ENCODE assay signal across 16 cellular contexts in the genomic region with DNA sequence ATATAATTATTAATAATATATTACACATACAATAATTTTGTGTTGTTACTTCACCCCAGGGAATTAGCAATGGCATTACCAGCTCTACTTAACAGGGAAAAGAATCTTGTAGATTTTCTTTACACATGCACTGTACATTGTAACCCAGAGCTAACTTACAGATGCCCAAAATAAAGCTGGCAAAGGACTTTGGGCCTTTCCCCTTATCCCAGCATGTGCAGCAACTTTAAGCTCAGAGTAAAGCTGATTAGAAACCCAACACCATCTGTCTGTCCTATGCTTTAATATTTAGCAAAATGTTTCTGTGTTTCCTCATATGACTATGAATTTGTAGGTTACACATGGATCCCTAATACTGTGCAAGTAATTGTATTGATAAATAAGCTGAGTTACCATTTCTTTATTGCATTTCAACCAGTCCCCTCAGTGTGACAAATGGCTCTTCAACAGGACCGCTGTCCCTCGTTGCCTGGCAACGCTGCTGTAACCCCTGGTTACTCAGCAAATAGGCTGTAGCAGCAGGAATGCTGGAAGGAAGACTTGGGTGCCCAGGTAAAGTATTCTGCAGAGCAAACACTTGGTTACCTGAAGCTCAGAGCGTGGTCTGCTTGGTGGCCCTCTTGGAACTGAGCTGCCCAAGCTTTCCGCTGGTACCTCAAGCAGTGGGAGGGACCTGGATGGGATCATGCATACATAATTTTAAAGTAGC. TPM values are rescaled to one million over a fixed set of nuclear protein-coding genes. Genes with fewer than 3 reads are reported as not detected.
DNase-seq lines count a peak whose midpoint lies in the region; ATAC-seq lines count a peak whose summit lies in the region.
"Had no signal": no experiment of that assay in that cellular context is flagged by ENCODE, and none has a peak within 500 bp of the region (broad histone marks: within the 10 kb centered on the region; RNA-seq: fewer than 3 reads in every experiment).

USH2A (minus strand) TSS at position 628 of the 709 bp plus-strand sequence. CDS start 1,112 bp downstream, outside the sequence.

- no peaks in the 10 kb centered on the region for H3K36me3 ChIP-seq in neuron (ENCODE audit: insufficient read depth, low read length)
- H3K36me3 ChIP-seq: BLaER1 treated with 17β-estradiol and CSF1 and Interleukin-3, amounts not matched to agents 10 nM and 100 nM; stomach had no signal

- ATAC-seq in HG03039 (IDR thresholded peaks at IDR 0.05; ENCODE audit: unreplicated experiment) = no peak

- no peaks in the 10 kb centered on the region for H3K27me3 Mint-ChIP-seq in activated T-helper 1 cell treated with anti-CD3 and anti-CD28 coated beads, Interleukin-12 subunit alpha, Interleukin-12 subunit beta, Interleukin-2, Interleukin-4 antibody, amounts not matched to agents 30 ng/mL and 10 ng/mL and 1 ng/mL, durations not matched to agents 14 hours and 24 hours and 36 hours (ENCODE audit: insufficient read depth)

- intact Hi-C loops in activated T-helper 1 cell treated with anti-CD3 and anti-CD28 coated beads, Interleukin-12 subunit alpha, Interleukin-12 subunit beta, Interleukin-2, Interleukin-4 antibody, amounts not matched to agents 30 ng/mL and 10 ng/mL and 1 ng/mL, durations not matched to agents 14 hours and 24 hours and 36 hours (cut with micrococcal nuclease) = no loop called here

- no peaks in the 10 kb centered on the region for H3K4me1 Mint-ChIP-seq in activated T-helper 1 cell treated with anti-CD3 and anti-CD28 coated beads, Interleukin-12 subunit alpha, Interleukin-12 subunit beta, Interleukin-2, Interleukin-4 antibody, amounts not matched to agents 30 ng/mL and 10 ng/mL and 1 ng/mL, durations not matched to agents 14 hours and 24 hours and 36 hours (ENCODE audit: low read depth)

- DNase-seq in M059J (ENCODE audit: low read depth) = peak; percentile 2
- peak; percentile 24 for DNase-seq in NCI-H2171 (lab: John Stamatoyannopoulos, UW)
- DNase-seq in astrocyte of the hippocampus (ENCODE audit: low read depth, low spot score) = peak; percentile 9
- no peak for DNase-seq in medulla oblongata (ENCODE audit: extremely low spot score)
- no peak for DNase-seq in CD1c-positive myeloid dendritic cell (ENCODE audit: extremely low spot score)
- DNase-seq in activated T-helper 1 cell treated with anti-CD3 and anti-CD28 coated beads, Interleukin-12 subunit alpha, Interleukin-12 subunit beta, Interleukin-2, Interleukin-4 antibody, amounts not matched to agents 30 ng/mL and 10 ng/mL and 1 ng/mL, durations not matched to agents 14 hours and 24 hours and 36 hours (ENCODE audit: low spot score) = no peak
- DNase-seq: cortex of kidney, GF-D8, H7, occipital lobe, stomach, T-helper 9 cell had no signal

- H3K36me3 Mint-ChIP-seq in activated T-helper 1 cell treated with anti-CD3 and anti-CD28 coated beads, Interleukin-12 subunit alpha, Interleukin-12 subunit beta, Interleukin-2, Interleukin-4 antibody, amounts not matched to agents 30 ng/mL and 10 ng/mL and 1 ng/mL, durations not matched to agents 14 hours and 24 hours and 36 hours (ENCODE audit: low read depth) = no peaks in the 10 kb centered on the region

- H3K27me3 ChIP-seq in neuron (ENCODE audit: insufficient read depth, low read length) = no peaks in the 10 kb centered on the region
- H3K27me3 ChIP-seq: BLaER1 treated with 17β-estradiol and CSF1 and Interleukin-3, amounts not matched to agents 10 nM and 100 nM; stomach had no signal

- H3K4me3 Mint-ChIP-seq in activated T-helper 1 cell treated with anti-CD3 and anti-CD28 coated beads, Interleukin-12 subunit alpha, Interleukin-12 subunit beta, Interleukin-2, Interleukin-4 antibody, amounts not matched to agents 30 ng/mL and 10 ng/mL and 1 ng/mL, durations not matched to agents 14 hours and 24 hours and 36 hours = no peak within 1 kb of the TSS

- H3K4me3 ChIP-seq in neuron (ENCODE audit: low read length) = peak within 1 kb of the TSS; percentile 24
- H3K4me3 ChIP-seq: BLaER1 treated with 17β-estradiol and CSF1 and Interleukin-3, amounts not matched to agents 10 nM and 100 nM; stomach had no signal

- no peak within 1 kb of the TSS for H2AFZ ChIP-seq in neuron (ENCODE audit: low read depth, low read length)

- H3K27ac Mint-ChIP-seq in activated T-helper 1 cell treated with anti-CD3 and anti-CD28 coated beads, Interleukin-12 subunit alpha, Interleukin-12 subunit beta, Interleukin-2, Interleukin-4 antibody, amounts not matched to agents 30 ng/mL and 10 ng/mL and 1 ng/mL, durations not matched to agents 14 hours and 24 hours and 36 hours = no peak within 1 kb of the TSS

- H3K4me1 ChIP-seq in neuron (ENCODE audit: insufficient read depth, low read length) = peaks cover 11% of the 10 kb centered on the region
- H3K4me1 ChIP-seq: BLaER1 treated with 17β-estradiol and CSF1 and Interleukin-3, amounts not matched to agents 10 nM and 100 nM; stomach had no signal

- no peaks in the 10 kb centered on the region for H3K9me3 Mint-ChIP-seq in activated T-helper 1 cell treated with anti-CD3 and anti-CD28 coated beads, Interleukin-12 subunit alpha, Interleukin-12 subunit beta, Interleukin-2, Interleukin-4 antibody, amounts not matched to agents 30 ng/mL and 10 ng/mL and 1 ng/mL, durations not matched to agents 14 hours and 24 hours and 36 hours

- H3K9me3 ChIP-seq in neuron (ENCODE audit: low read length) = no peaks in the 10 kb centered on the region
- H3K9me3 ChIP-seq: BLaER1 treated with 17β-estradiol and CSF1 and Interleukin-3, amounts not matched to agents 10 nM and 100 nM; stomach had no signal

RNA-seq across cellular contexts. Expression of gene USH2A, which starts in this region (rescaled TPM):
- total RNA-seq in M059J (2014; rRNA removed; shearing (Covaris generic)) = not detected in 2 replicates
- not detected in 2 replicates for total RNA-seq in activated T-helper 1 cell treated with anti-CD3 and anti-CD28 coated beads, Interleukin-12 subunit alpha, Interleukin-12 subunit beta, Interleukin-2, Interleukin-4 antibody, amounts not matched to agents 30 ng/mL and 10 ng/mL and 1 ng/mL, durations not matched to agents 14 hours and 24 hours and 36 hours
- total RNA-seq: lung microvascular endothelial cell had no signal

Comparison
In these comparisons a context has a peak if more than half of its experiments do, and no peak if none do; other contexts are left out.
1. Peak in DNase-seq in M059J; RNA of the gene not detected or under 1 TPM.
2. DNase-seq: peak in NCI-H2171 (single experiment) and astrocyte of the hippocampus (single experiment); none in medulla oblongata (single experiment), CD1c-positive myeloid dendritic cell (single experiment) and activated T-helper 1 cell treated with anti-CD3 and anti-CD28 coated beads, Interleukin-12 subunit alpha, Interleukin-12 subunit beta, Interleukin-2, Interleukin-4 antibody, amounts not matched to agents 30 ng/mL and 10 ng/mL and 1 ng/mL, durations not matched to agents 14 hours and 24 hours and 36 hours (single experiment).